Comparison of ENCODE assay signal across 8 cellular contexts in genomic region chr12:88142610-88142991, GRCh38. TPM values are rescaled to one million over a fixed set of nuclear protein-coding genes. Genes with fewer than 3 reads are reported as not detected.
A peak's percentile ranks its signal among the peaks of the same experiment; 100 is the strongest.
DNase-seq lines count a peak whose midpoint lies in the region; ATAC-seq and TF ChIP-seq lines count a peak whose summit lies in the region.

No MANE protein-coding gene starts in this region.

- H3K27ac ChIP-seq in A673 (ENCODE audit: low read depth, low read length, poor library complexity, severe bottlenecking) (peak overlapping the region; percentile 63), KMS-11 (peak overlapping the region; percentile 59), esophagus squamous epithelium (peak overlapping the region; percentile 87 to 91 (median 90)), neural progenitor cell (no peak overlapping the region), aorta (ENCODE audit: low read depth in 1 of 2, low read length in 2 of 2) (peak overlapping the region in 1 of 2 donors; percentile 34)

- peak overlapping the region; percentile 63 for H3K9ac ChIP-seq in KMS-11
- peak overlapping the region; percentile 65 for H3K9ac ChIP-seq in neural progenitor cell

- H3K79me2 ChIP-seq in KMS-11 (ENCODE audit: insufficient read depth, low read depth) (peaks cover 21% of the 10 kb centered on the region; the same call in 1 of the 2 replicates), neural progenitor cell (ENCODE audit: low read depth) (peaks cover 57% of the 10 kb centered on the region)

- H3K36me3 ChIP-seq in A673 (ENCODE audit: insufficient read depth, low read length, poor library complexity, severe bottlenecking) (peaks cover 6% of the 10 kb centered on the region), KMS-11 (ENCODE audit: insufficient read depth) (no peaks in the 10 kb centered on the region), esophagus squamous epithelium (no peaks in the 10 kb centered on the region), neural progenitor cell (no peaks in the 10 kb centered on the region), aorta (ENCODE audit: control insufficient read depth in 1 of 2, insufficient read depth in 2 of 2, low read length in 1 of 2) (no peaks in the 10 kb centered on the region)

- H4K20me1 ChIP-seq in KMS-11 (ENCODE audit: insufficient read depth) (no peaks in the 10 kb centered on the region), neural progenitor cell (ENCODE audit: low read depth) (no peaks in the 10 kb centered on the region)

- CTCF ChIA-PET in A673 (lab: Charles Lee): interaction anchor here (0.5 kb wide), 1 partner anchor 411 kb away, joined by 3 read pairs; no protein-coding TSS in a partner anchor
- CTCF ChIA-PET in activated CD4-positive, alpha-beta memory T cell treated with anti-CD3 and anti-CD28 coated beads, Interleukin-2, amount 10 ng/mL, durations not matched to agents 7 days and 5 days (lab: Charles Lee): interaction anchor here (1.0 to 1.6 kb wide), 4 partner anchors 12 to 108 kb away, joined by 3 to 5 read pairs (median 4); a partner anchor contains a TSS

- peak overlapping the region; percentile 86 for H3K4me2 ChIP-seq in KMS-11
- peak overlapping the region; percentile 80 for H3K4me2 ChIP-seq in neural progenitor cell

- H2AFZ ChIP-seq in KMS-11 (ENCODE audit: low read depth): peak overlapping the region; percentile 90
- peak overlapping the region; percentile 87 for H2AFZ ChIP-seq in neural progenitor cell (replicated peaks)

- TF ChIP-seq CTCF in A673 (conservative IDR thresholded peaks at IDR 0.05; ENCODE audit: low read depth, low read length): no peak
- no peak for TF ChIP-seq CTCF in KMS-11 (conservative IDR thresholded peaks at IDR 0.05; ENCODE audit: low read depth, low read length)
- TF ChIP-seq CTCF in esophagus squamous epithelium (IDR thresholded peaks at IDR 0.05): no peak
- TF ChIP-seq CTCF in neural progenitor cell (IDR thresholded peaks at IDR 0.05): no peak

- intact Hi-C loops in A673 (cut with micrococcal nuclease; ENCODE audit: unreplicated experiment): loop anchor here (5.0 kb wide), 1 partner anchor 1385 kb away; the partner anchor contains the start of gene POC1B
- intact Hi-C loops in esophagus squamous epithelium (cut with DNase I): loop anchor here (10.0 kb wide), 1 partner anchor 432 kb away; no protein-coding TSS in a partner anchor
- intact Hi-C loops in aorta (cut with DNase I): no loop called here

- peak overlapping the region; percentile 86 for H3K4me3 Mint-ChIP-seq in activated CD4-positive, alpha-beta memory T cell treated with anti-CD3 and anti-CD28 coated beads, Interleukin-2, amount 10 ng/mL, durations not matched to agents 7 days and 5 days
- peak overlapping the region; percentile 94 for H3K4me3 Mint-ChIP-seq in neural progenitor cell

- DNase-seq in A673 (ENCODE audit: low spot score) (peak; percentile 8), esophagus squamous epithelium (lab: John Stamatoyannopoulos, UW) (no peak), neural progenitor cell (ENCODE audit: low spot score) (peak; percentile 40), aorta (peak; percentile 55 to 80), GOT3 (lab: John Stamatoyannopoulos, UW) (no peak)
- peak; percentile 32 for DNase-seq in activated CD4-positive, alpha-beta memory T cell treated with anti-CD3 and anti-CD28 coated beads, Interleukin-2, amount 10 ng/mL, durations not matched to agents 7 days and 5 days

- TF ChIP-seq POLR2A in esophagus squamous epithelium (IDR thresholded peaks at IDR 0.05): no peak

- no peaks in the 10 kb centered on the region for H3K27me3 ChIP-seq in A673 (replicated peaks; ENCODE audit: insufficient read depth, low read depth, low read length, poor library complexity)
- no peaks in the 10 kb centered on the region for H3K27me3 ChIP-seq in KMS-11 (ENCODE audit: insufficient read depth, low read depth)
- no peaks in the 10 kb centered on the region for H3K27me3 ChIP-seq in esophagus squamous epithelium
- no peaks in the 10 kb centered on the region for H3K27me3 ChIP-seq in neural progenitor cell
- no peaks in the 10 kb centered on the region for H3K27me3 ChIP-seq in aorta (ENCODE audit: control insufficient read depth in 1 of 2, insufficient read depth in 2 of 2, low read length in 1 of 2)

- H3K27me3 Mint-ChIP-seq in activated CD4-positive, alpha-beta memory T cell treated with anti-CD3 and anti-CD28 coated beads, Interleukin-2, amount 10 ng/mL, durations not matched to agents 7 days and 5 days: no peaks in the 10 kb centered on the region
- no peaks in the 10 kb centered on the region for H3K27me3 Mint-ChIP-seq in neural progenitor cell (ENCODE audit: insufficient read depth, low read depth)

- no peaks in the 10 kb centered on the region for H3F3A ChIP-seq in neural progenitor cell (ENCODE audit: low read depth)

- POLR2A ChIA-PET in A673 (lab: Charles Lee; ENCODE audit: low non-redundant PET): no interaction called here
- POLR2A ChIA-PET in activated CD4-positive, alpha-beta memory T cell treated with anti-CD3 and anti-CD28 coated beads, Interleukin-2, amount 10 ng/mL, durations not matched to agents 7 days and 5 days (lab: Charles Lee): interaction anchor here (0.8 to 1.9 kb wide), 6 partner anchors 10 to 157 kb away, joined by 3 to 7 read pairs (median 4); no protein-coding TSS in a partner anchor

- H3K4me3 ChIP-seq in A673 (ENCODE audit: low read depth, low read length, poor library complexity, severe bottlenecking) (peak overlapping the region; percentile 79), KMS-11 (IDR thresholded peaks at IDR 0.05; ENCODE audit: insufficient read depth, low read depth, low read length) (no peak overlapping the region), esophagus squamous epithelium (peak overlapping the region; percentile 75 to 87 (median 80)), neural progenitor cell (peak overlapping the region; percentile 70), aorta (ENCODE audit: low read length in 2 of 2) (peak overlapping the region; percentile 76 to 84)

- peaks cover 15% of the 10 kb centered on the region for H3K36me3 Mint-ChIP-seq in activated CD4-positive, alpha-beta memory T cell treated with anti-CD3 and anti-CD28 coated beads, Interleukin-2, amount 10 ng/mL, durations not matched to agents 7 days and 5 days (ENCODE audit: low read depth)
- peaks cover 6% of the 10 kb centered on the region for H3K36me3 Mint-ChIP-seq in neural progenitor cell

- ATAC-seq in GM19452 (IDR thresholded peaks at IDR 0.05; ENCODE audit: unreplicated experiment) (peak; percentile 0), aorta (ENCODE audit: low FRiP score) (peak; percentile 1)

- H3K9me3 Mint-ChIP-seq in activated CD4-positive, alpha-beta memory T cell treated with anti-CD3 and anti-CD28 coated beads, Interleukin-2, amount 10 ng/mL, durations not matched to agents 7 days and 5 days: no peaks in the 10 kb centered on the region
- H3K9me3 Mint-ChIP-seq in neural progenitor cell: no peaks in the 10 kb centered on the region

- H3K4me1 ChIP-seq in A673 (ENCODE audit: insufficient read depth, low read length, poor library complexity, severe bottlenecking) (peaks cover 22% of the 10 kb centered on the region), KMS-11 (ENCODE audit: low read depth, poor library complexity, severe bottlenecking) (peaks cover 35% of the 10 kb centered on the region), esophagus squamous epithelium (peaks cover 7 to 54% (median 14%) of the 10 kb centered on the region in 3 donors), neural progenitor cell (peaks cover 36% of the 10 kb centered on the region), aorta (ENCODE audit: control insufficient read depth in 1 of 2, insufficient read depth in 2 of 2, low read length in 2 of 2) (peaks cover 0 to 1% of the 10 kb centered on the region in 2 donors)

- no peaks in the 10 kb centered on the region for H3K9me3 ChIP-seq in A673 (ENCODE audit: low read depth, low read length, poor library complexity, severe bottlenecking)
- no peaks in the 10 kb centered on the region for H3K9me3 ChIP-seq in esophagus squamous epithelium
- H3K9me3 ChIP-seq in neural progenitor cell (ENCODE audit: low read depth): no peaks in the 10 kb centered on the region
- no peaks in the 10 kb centered on the region for H3K9me3 ChIP-seq in aorta (ENCODE audit: control insufficient read depth, low read length)

- 0 to 1% methylated on average over 13 to 18 of the region's 18 CpGs for WGBS in esophagus squamous epithelium, 2 donors
- WGBS in aorta, 2 donors: 0% methylated on average over 18 of the region's 18 CpGs

- H3K27ac Mint-ChIP-seq in activated CD4-positive, alpha-beta memory T cell treated with anti-CD3 and anti-CD28 coated beads, Interleukin-2, amount 10 ng/mL, durations not matched to agents 7 days and 5 days: peak overlapping the region; percentile 86
- peak overlapping the region; percentile 69 for H3K27ac Mint-ChIP-seq in neural progenitor cell

- H3K4me1 Mint-ChIP-seq in activated CD4-positive, alpha-beta memory T cell treated with anti-CD3 and anti-CD28 coated beads, Interleukin-2, amount 10 ng/mL, durations not matched to agents 7 days and 5 days: peaks cover 39% of the 10 kb centered on the region
- H3K4me1 Mint-ChIP-seq in neural progenitor cell: peaks cover 30% of the 10 kb centered on the region

- TSS peak; percentile 69 for BruUV-seq in A673 (replicated peaks; lab: Mats Ljungman, UMichigan)

RNA-seq across cellular contexts. Expression of gene TMTC3, which starts 0.5 kb away (rescaled TPM):
- total RNA-seq in A673 (2021) (31.6 and 33.6 TPM in 2 replicates), esophagus squamous epithelium (10 to 100 TPM; 23.3 to 60.9 (median 32.8) TPM), neural progenitor cell (ENCODE audit: low replicate concordance) (27.9 and 38.9 TPM in 2 replicates), aorta (10 to 100 TPM; 20.3 to 24.3 TPM)
- 1 to 10 TPM; 5.9 to 6.7 TPM for total RNA-seq in activated CD4-positive, alpha-beta memory T cell treated with anti-CD3 and anti-CD28 coated beads, Interleukin-2, amount 10 ng/mL, durations not matched to agents 7 days and 5 days
- polyA plus RNA-seq in aorta: 1 to 10 TPM in 1 of 2 donors, under 1 TPM in 1; 0.88 to 8.3 TPM

RNA-seq across cellular contexts. Expression of gene CEP290, which starts 0.7 kb away (rescaled TPM):
- 27.2 and 27.3 TPM in 2 replicates for total RNA-seq in A673 (2021)
- total RNA-seq in activated CD4-positive, alpha-beta memory T cell treated with anti-CD3 and anti-CD28 coated beads, Interleukin-2, amount 10 ng/mL, durations not matched to agents 7 days and 5 days: 10 to 100 TPM; 11.5 to 12.0 TPM
- total RNA-seq in esophagus squamous epithelium: 10 to 100 TPM in 1 of 4 donors, 1 to 10 TPM in 2, under 1 TPM in 1; 0.72 to 15.8 (median 4.3) TPM
- 25.4 and 32.1 TPM in 2 replicates for total RNA-seq in neural progenitor cell (ENCODE audit: low replicate concordance)
- 10 to 100 TPM; 11.2 to 16.2 TPM for total RNA-seq in aorta
- 1 to 10 TPM; 2.1 to 4.9 TPM for polyA plus RNA-seq in aorta

Comparison
In these comparisons a context has a peak if more than half of its experiments do, and no peak if none do; other contexts are left out.
1. DNase-seq: peak in A673 (single experiment), activated CD4-positive, alpha-beta memory T cell treated with anti-CD3 and anti-CD28 coated beads, Interleukin-2, amount 10 ng/mL, durations not matched to agents 7 days and 5 days (single experiment), neural progenitor cell (single experiment) and aorta (2 of 2); none in esophagus squamous epithelium (single experiment) and GOT3 (single experiment).
2. intact Hi-C loops: an anchor here in A673 (5.0 kb wide) and esophagus squamous epithelium (10.0 kb wide); none called in aorta.